8 cellular contexts compared by ENCODE assay signal in genomic region chr1:212470059-212470458, GRCh38. TPM values are rescaled to one million over a fixed set of nuclear protein-coding genes. Genes with fewer than 3 reads are reported as not detected.
DNase-seq lines count a peak whose midpoint lies in the region; ATAC-seq and TF ChIP-seq lines count a peak whose summit lies in the region.

No MANE protein-coding gene starts in this region.

- POLR2A ChIA-PET in activated CD4-positive, alpha-beta T cell treated with anti-CD3 and anti-CD28 coated beads for 36 hours (lab: Charles Lee) = interaction anchor here (0.6 kb wide), 2 partner anchors 138 to 195 kb away, joined by 3 read pairs; partner anchors contain the start of gene ATF3

- no peak overlapping the region for H3K27ac Mint-ChIP-seq in activated CD4-positive, alpha-beta T cell treated with anti-CD3 and anti-CD28 coated beads for 36 hours

- no peak overlapping the region for H3K4me3 Mint-ChIP-seq in activated CD4-positive, alpha-beta T cell treated with anti-CD3 and anti-CD28 coated beads for 36 hours

- TF ChIP-seq CTCF in astrocyte of the cerebellum (IDR thresholded peaks at IDR 0.05; ENCODE audit: low read depth, low read length, missing control alignments) = no peak

- no peaks in the 10 kb centered on the region for H3K27me3 Mint-ChIP-seq in activated CD4-positive, alpha-beta T cell treated with anti-CD3 and anti-CD28 coated beads for 36 hours

- in situ Hi-C loops in astrocyte of the cerebellum (cut with HindIII; ENCODE audit: low sequenced_read_pairs) = no loop called here

- H3K4me1 Mint-ChIP-seq in activated CD4-positive, alpha-beta T cell treated with anti-CD3 and anti-CD28 coated beads for 36 hours = no peaks in the 10 kb centered on the region

- no peaks in the 10 kb centered on the region for H3K27me3 ChIP-seq in effector memory CD4-positive, alpha-beta T cell (replicated peaks; ENCODE audit: control insufficient read depth, insufficient read depth, low read length, poor library complexity, severe bottlenecking)

- H3K4me3 ChIP-seq in astrocyte of the cerebellum (ENCODE audit: low read depth, low read length) (no peak overlapping the region), skeletal muscle cell (ENCODE audit: low read depth, low read length) (no peak overlapping the region)
- H3K4me3 ChIP-seq in effector memory CD4-positive, alpha-beta T cell (ENCODE audit: insufficient read depth, low read depth, low read length, poor library complexity, severe bottlenecking) = no peak overlapping the region

- no peaks in the 10 kb centered on the region for H3K36me3 ChIP-seq in effector memory CD4-positive, alpha-beta T cell (ENCODE audit: control insufficient read depth, insufficient read depth, low read length)

- CTCF ChIA-PET in activated CD4-positive, alpha-beta T cell treated with anti-CD3 and anti-CD28 coated beads for 36 hours (lab: Charles Lee) = interaction anchor here (9.4 kb wide), 1 partner anchor 14 kb away, joined by 74 read pairs; no protein-coding TSS in a partner anchor

- H3K27ac ChIP-seq in effector memory CD4-positive, alpha-beta T cell (ENCODE audit: insufficient read depth, low read length, poor library complexity, severe bottlenecking) = no peak overlapping the region

- no peak for ATAC-seq in HG03045 (IDR thresholded peaks at IDR 0.05; ENCODE audit: unreplicated experiment)
- ATAC-seq in activated CD4-positive, alpha-beta T cell treated with anti-CD3 and anti-CD28 coated beads for 36 hours = no peak

- H3K4me1 ChIP-seq in effector memory CD4-positive, alpha-beta T cell (ENCODE audit: control insufficient read depth, insufficient read depth, low read length, poor library complexity, severe bottlenecking) = no peaks in the 10 kb centered on the region

- H3K9me3 ChIP-seq in effector memory CD4-positive, alpha-beta T cell (ENCODE audit: control insufficient read depth, low read length) = no peaks in the 10 kb centered on the region

- no peaks in the 10 kb centered on the region for H3K36me3 Mint-ChIP-seq in activated CD4-positive, alpha-beta T cell treated with anti-CD3 and anti-CD28 coated beads for 36 hours (ENCODE audit: low read depth)

- no peaks in the 10 kb centered on the region for H3K9me3 Mint-ChIP-seq in activated CD4-positive, alpha-beta T cell treated with anti-CD3 and anti-CD28 coated beads for 36 hours (ENCODE audit: low read depth)

- intact Hi-C loops in activated CD4-positive, alpha-beta T cell treated with anti-CD3 and anti-CD28 coated beads for 36 hours (cut with DNase I, micrococcal nuclease) = no loop called here

- DNase-seq in GM04504 (ENCODE audit: low read depth) (peak; percentile 97), astrocyte of the cerebellum (ENCODE audit: low read depth) (peak; percentile 99), hepatic stellate cell (ENCODE audit: low spot score) (peak; percentile 92), skeletal muscle cell (ENCODE audit: low read depth) (peak; percentile 96), NCI-H2196 treated with DMSO at 0.1 percent for 48 hours (lab: John Stamatoyannopoulos, UW; ENCODE audit: unreplicated experiment) (no peak)
- DNase-seq in effector memory CD4-positive, alpha-beta T cell = no peak
- DNase-seq in activated CD4-positive, alpha-beta T cell treated with anti-CD3 and anti-CD28 coated beads for 36 hours = no peak

RNA-seq across cellular contexts. Expression of gene NENF, which starts 37.3 kb away (rescaled TPM):
- 10 to 100 TPM; 30.8 to 34.1 TPM for total RNA-seq in activated CD4-positive, alpha-beta T cell treated with anti-CD3 and anti-CD28 coated beads for 36 hours

RNA-seq across cellular contexts. Expression of gene PACC1, which starts 55.4 kb away (rescaled TPM):
- 10 to 100 TPM in 1 of 2 experiments, 1 to 10 TPM in 1; 9.2 to 13.8 TPM for total RNA-seq in activated CD4-positive, alpha-beta T cell treated with anti-CD3 and anti-CD28 coated beads for 36 hours

Comparison
In these comparisons a context has a peak if more than half of its experiments do, and no peak if none do; other contexts are left out.
1. DNase-seq: peak in GM04504 (single experiment), astrocyte of the cerebellum (single experiment), hepatic stellate cell (single experiment) and skeletal muscle cell (single experiment); none in effector memory CD4-positive, alpha-beta T cell (0 of 3), activated CD4-positive, alpha-beta T cell treated with anti-CD3 and anti-CD28 coated beads for 36 hours (single experiment) and NCI-H2196 treated with DMSO at 0.1 percent for 48 hours (single experiment).